In the genomic region with DNA sequence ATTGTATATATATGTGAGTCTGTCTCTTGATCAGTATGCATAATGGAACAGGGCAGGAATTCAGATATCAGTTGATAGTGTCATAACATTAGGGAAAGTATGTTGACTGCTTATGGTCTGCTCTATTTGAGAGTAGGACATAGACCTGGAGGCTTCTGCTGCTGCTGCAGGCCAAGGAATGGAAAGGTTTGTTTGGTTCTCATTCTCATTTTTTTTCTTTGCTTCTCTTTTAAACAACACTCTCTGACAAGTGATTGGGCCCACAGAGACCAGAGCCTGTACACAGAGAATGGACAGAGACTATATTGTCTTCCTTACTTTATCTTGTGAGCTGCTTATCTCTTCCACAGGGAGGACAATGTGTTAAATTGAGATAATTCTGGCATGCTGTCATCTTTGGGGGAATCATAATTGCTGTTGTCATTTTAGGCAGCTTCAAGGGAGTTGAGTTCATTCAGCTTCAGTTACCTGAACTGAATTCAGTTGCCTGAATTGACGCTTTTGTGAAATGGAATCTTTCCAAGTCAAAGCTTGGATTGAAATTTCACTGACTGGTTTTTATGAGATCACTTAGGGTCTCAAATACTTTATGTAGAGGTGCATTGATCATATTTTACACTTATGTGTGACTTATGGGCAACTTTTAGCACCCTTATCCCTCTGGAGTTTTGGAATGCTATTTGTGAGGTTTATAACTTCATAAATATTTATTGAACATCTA, we compare ENCODE assay signal across 1 cellular context.
TF ChIP-seq lines count a peak whose summit lies in the region.

No MANE protein-coding gene starts in this region.

TF ChIP-seq in K562, 482 proteins besides CTCF, POLR2A, EP300 and RAD21 (continued from another document and continues in another):
- TF ChIP-seq MYC (IDR thresholded peaks at IDR 0.05; ENCODE audit: low read depth, low read length) (peak; percentile 81), MYC (CRISPR knock-in tag; IDR thresholded peaks at IDR 0.05; ENCODE audit: borderline replicate concordance, low read depth) (no peak), L3MBTL2 (IDR thresholded peaks at IDR 0.05) (0 out of 2 replicates have a peak, but pooled peaks have one; percentile 16), ZFP36 (IDR thresholded peaks at IDR 0.05; ENCODE audit: low read depth, low read length, partially characterized antibody) (no peak), BCL6 (CRISPR knock-in tag; IDR thresholded peaks at IDR 0.05) (0 out of 2 replicates have a peak, but pooled peaks have one; percentile 55), KDM5B (IDR thresholded peaks at IDR 0.05; ENCODE audit: insufficient replicate concordance, low read depth, low read length) (no peak), KDM1A (IDR thresholded peaks at IDR 0.05) (peak; percentile 92 to 93), NFXL1 (CRISPR knock-in tag; IDR thresholded peaks at IDR 0.05) (no peak), RFX5 (IDR thresholded peaks at IDR 0.05; ENCODE audit: low read depth, low read length) (no peak), HCFC1 (IDR thresholded peaks at IDR 0.05; ENCODE audit: low read depth, low read length) (no peak), CCAR2 (IDR thresholded peaks at IDR 0.05; ENCODE audit: low read depth, low read length) (no peak), PHB (CRISPR knock-in tag; IDR thresholded peaks at IDR 0.05) (no peak)
- TF ChIP-seq, protein P1, sequence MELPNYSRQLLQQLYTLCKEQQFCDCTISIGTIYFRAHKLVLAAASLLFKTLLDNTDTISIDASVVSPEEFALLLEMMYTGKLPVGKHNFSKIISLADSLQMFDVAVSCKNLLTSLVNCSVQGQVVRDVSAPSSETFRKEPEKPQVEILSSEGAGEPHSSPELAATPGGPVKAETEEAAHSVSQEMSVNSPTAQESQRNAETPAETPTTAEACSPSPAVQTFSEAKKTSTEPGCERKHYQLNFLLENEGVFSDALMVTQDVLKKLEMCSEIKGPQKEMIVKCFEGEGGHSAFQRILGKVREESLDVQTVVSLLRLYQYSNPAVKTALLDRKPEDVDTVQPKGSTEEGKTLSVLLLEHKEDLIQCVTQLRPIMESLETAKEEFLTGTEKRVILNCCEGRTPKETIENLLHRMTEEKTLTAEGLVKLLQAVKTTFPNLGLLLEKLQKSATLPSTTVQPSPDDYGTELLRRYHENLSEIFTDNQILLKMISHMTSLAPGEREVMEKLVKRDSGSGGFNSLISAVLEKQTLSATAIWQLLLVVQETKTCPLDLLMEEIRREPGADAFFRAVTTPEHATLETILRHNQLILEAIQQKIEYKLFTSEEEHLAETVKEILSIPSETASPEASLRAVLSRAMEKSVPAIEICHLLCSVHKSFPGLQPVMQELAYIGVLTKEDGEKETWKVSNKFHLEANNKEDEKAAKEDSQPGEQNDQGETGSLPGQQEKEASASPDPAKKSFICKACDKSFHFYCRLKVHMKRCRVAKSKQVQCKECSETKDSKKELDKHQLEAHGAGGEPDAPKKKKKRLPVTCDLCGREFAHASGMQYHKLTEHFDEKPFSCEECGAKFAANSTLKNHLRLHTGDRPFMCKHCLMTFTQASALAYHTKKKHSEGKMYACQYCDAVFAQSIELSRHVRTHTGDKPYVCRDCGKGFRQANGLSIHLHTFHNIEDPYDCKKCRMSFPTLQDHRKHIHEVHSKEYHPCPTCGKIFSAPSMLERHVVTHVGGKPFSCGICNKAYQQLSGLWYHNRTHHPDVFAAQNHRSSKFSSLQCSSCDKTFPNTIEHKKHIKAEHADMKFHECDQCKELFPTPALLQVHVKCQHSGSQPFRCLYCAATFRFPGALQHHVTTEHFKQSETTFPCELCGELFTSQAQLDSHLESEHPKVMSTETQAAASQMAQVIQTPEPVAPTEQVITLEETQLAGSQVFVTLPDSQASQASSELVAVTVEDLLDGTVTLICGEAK (IDR thresholded peaks at IDR 0.05): peak; percentile 32; the same call in 1 of the 2 replicates
- TF ChIP-seq, protein P1 (CRISPR knock-in tag; IDR thresholded peaks at IDR 0.05): no peak
- TF ChIP-seq, protein P2, sequence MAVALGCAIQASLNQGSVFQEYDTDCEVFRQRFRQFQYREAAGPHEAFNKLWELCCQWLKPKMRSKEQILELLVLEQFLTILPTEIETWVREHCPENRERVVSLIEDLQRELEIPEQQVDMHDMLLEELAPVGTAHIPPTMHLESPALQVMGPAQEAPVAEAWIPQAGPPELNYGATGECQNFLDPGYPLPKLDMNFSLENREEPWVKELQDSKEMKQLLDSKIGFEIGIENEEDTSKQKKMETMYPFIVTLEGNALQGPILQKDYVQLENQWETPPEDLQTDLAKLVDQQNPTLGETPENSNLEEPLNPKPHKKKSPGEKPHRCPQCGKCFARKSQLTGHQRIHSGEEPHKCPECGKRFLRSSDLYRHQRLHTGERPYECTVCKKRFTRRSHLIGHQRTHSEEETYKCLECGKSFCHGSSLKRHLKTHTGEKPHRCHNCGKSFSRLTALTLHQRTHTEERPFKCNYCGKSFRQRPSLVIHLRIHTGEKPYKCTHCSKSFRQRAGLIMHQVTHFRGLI (CRISPR knock-in tag; IDR thresholded peaks at IDR 0.05): peak; percentile 73; the same call in 1 of the 2 replicates
- TF ChIP-seq, protein P3, sequence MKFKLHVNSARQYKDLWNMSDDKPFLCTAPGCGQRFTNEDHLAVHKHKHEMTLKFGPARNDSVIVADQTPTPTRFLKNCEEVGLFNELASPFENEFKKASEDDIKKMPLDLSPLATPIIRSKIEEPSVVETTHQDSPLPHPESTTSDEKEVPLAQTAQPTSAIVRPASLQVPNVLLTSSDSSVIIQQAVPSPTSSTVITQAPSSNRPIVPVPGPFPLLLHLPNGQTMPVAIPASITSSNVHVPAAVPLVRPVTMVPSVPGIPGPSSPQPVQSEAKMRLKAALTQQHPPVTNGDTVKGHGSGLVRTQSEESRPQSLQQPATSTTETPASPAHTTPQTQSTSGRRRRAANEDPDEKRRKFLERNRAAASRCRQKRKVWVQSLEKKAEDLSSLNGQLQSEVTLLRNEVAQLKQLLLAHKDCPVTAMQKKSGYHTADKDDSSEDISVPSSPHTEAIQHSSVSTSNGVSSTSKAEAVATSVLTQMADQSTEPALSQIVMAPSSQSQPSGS (CRISPR knock-in tag; IDR thresholded peaks at IDR 0.05): no peak
- TF ChIP-seq, protein P4, sequence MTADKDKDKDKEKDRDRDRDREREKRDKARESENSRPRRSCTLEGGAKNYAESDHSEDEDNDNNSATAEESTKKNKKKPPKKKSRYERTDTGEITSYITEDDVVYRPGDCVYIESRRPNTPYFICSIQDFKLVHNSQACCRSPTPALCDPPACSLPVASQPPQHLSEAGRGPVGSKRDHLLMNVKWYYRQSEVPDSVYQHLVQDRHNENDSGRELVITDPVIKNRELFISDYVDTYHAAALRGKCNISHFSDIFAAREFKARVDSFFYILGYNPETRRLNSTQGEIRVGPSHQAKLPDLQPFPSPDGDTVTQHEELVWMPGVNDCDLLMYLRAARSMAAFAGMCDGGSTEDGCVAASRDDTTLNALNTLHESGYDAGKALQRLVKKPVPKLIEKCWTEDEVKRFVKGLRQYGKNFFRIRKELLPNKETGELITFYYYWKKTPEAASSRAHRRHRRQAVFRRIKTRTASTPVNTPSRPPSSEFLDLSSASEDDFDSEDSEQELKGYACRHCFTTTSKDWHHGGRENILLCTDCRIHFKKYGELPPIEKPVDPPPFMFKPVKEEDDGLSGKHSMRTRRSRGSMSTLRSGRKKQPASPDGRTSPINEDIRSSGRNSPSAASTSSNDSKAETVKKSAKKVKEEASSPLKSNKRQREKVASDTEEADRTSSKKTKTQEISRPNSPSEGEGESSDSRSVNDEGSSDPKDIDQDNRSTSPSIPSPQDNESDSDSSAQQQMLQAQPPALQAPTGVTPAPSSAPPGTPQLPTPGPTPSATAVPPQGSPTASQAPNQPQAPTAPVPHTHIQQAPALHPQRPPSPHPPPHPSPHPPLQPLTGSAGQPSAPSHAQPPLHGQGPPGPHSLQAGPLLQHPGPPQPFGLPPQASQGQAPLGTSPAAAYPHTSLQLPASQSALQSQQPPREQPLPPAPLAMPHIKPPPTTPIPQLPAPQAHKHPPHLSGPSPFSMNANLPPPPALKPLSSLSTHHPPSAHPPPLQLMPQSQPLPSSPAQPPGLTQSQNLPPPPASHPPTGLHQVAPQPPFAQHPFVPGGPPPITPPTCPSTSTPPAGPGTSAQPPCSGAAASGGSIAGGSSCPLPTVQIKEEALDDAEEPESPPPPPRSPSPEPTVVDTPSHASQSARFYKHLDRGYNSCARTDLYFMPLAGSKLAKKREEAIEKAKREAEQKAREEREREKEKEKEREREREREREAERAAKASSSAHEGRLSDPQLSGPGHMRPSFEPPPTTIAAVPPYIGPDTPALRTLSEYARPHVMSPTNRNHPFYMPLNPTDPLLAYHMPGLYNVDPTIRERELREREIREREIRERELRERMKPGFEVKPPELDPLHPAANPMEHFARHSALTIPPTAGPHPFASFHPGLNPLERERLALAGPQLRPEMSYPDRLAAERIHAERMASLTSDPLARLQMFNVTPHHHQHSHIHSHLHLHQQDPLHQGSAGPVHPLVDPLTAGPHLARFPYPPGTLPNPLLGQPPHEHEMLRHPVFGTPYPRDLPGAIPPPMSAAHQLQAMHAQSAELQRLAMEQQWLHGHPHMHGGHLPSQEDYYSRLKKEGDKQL (CRISPR knock-in tag; IDR thresholded peaks at IDR 0.05; ENCODE audit: borderline replicate concordance): no peak
- TF ChIP-seq, protein P5, sequence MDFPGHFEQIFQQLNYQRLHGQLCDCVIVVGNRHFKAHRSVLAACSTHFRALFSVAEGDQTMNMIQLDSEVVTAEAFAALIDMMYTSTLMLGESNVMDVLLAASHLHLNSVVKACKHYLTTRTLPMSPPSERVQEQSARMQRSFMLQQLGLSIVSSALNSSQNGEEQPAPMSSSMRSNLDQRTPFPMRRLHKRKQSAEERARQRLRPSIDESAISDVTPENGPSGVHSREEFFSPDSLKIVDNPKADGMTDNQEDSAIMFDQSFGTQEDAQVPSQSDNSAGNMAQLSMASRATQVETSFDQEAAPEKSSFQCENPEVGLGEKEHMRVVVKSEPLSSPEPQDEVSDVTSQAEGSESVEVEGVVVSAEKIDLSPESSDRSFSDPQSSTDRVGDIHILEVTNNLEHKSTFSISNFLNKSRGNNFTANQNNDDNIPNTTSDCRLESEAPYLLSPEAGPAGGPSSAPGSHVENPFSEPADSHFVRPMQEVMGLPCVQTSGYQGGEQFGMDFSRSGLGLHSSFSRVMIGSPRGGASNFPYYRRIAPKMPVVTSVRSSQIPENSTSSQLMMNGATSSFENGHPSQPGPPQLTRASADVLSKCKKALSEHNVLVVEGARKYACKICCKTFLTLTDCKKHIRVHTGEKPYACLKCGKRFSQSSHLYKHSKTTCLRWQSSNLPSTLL (IDR thresholded peaks at IDR 0.05): no peak
- TF ChIP-seq, protein P6, sequence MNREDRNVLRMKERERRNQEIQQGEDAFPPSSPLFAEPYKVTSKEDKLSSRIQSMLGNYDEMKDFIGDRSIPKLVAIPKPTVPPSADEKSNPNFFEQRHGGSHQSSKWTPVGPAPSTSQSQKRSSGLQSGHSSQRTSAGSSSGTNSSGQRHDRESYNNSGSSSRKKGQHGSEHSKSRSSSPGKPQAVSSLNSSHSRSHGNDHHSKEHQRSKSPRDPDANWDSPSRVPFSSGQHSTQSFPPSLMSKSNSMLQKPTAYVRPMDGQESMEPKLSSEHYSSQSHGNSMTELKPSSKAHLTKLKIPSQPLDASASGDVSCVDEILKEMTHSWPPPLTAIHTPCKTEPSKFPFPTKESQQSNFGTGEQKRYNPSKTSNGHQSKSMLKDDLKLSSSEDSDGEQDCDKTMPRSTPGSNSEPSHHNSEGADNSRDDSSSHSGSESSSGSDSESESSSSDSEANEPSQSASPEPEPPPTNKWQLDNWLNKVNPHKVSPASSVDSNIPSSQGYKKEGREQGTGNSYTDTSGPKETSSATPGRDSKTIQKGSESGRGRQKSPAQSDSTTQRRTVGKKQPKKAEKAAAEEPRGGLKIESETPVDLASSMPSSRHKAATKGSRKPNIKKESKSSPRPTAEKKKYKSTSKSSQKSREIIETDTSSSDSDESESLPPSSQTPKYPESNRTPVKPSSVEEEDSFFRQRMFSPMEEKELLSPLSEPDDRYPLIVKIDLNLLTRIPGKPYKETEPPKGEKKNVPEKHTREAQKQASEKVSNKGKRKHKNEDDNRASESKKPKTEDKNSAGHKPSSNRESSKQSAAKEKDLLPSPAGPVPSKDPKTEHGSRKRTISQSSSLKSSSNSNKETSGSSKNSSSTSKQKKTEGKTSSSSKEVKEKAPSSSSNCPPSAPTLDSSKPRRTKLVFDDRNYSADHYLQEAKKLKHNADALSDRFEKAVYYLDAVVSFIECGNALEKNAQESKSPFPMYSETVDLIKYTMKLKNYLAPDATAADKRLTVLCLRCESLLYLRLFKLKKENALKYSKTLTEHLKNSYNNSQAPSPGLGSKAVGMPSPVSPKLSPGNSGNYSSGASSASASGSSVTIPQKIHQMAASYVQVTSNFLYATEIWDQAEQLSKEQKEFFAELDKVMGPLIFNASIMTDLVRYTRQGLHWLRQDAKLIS (CRISPR knock-in tag; IDR thresholded peaks at IDR 0.05): no peak
- TF ChIP-seq, protein P7, sequence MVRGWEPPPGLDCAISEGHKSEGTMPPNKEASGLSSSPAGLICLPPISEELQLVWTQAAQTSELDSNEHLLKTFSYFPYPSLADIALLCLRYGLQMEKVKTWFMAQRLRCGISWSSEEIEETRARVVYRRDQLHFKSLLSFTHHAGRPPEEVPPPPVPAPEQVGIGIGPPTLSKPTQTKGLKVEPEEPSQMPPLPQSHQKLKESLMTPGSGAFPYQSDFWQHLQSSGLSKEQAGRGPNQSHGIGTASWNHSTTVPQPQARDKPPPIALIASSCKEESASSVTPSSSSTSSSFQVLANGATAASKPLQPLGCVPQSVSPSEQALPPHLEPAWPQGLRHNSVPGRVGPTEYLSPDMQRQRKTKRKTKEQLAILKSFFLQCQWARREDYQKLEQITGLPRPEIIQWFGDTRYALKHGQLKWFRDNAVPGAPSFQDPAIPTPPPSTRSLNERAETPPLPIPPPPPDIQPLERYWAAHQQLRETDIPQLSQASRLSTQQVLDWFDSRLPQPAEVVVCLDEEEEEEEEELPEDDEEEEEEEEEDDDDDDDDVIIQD (CRISPR knock-in tag; IDR thresholded peaks at IDR 0.05): no peak
